1 cellular context compared by ENCODE assay signal in genomic region chr11:27420722-27421572, GRCh38.
TF ChIP-seq lines count a peak whose summit lies in the region.

No MANE protein-coding gene starts in this region.

TF ChIP-seq in WTC11, 78 proteins besides CTCF, POLR2A, EP300 and RAD21 (continued from another document):
- TF ChIP-seq CDX4 (CRISPR knock-in tag; IDR thresholded peaks at IDR 0.05; ENCODE audit: borderline replicate concordance), result no peak
- no peak for TF ChIP-seq TEAD1 (CRISPR knock-in tag; IDR thresholded peaks at IDR 0.05)
- no peak for TF ChIP-seq ETV6 (CRISPR knock-in tag; IDR thresholded peaks at IDR 0.05)
- no peak for TF ChIP-seq EMX1 (CRISPR knock-in tag; IDR thresholded peaks at IDR 0.05)
- TF ChIP-seq ZNF232 (CRISPR knock-in tag; IDR thresholded peaks at IDR 0.05), result no peak
- no peak for TF ChIP-seq MXD4 (CRISPR knock-in tag; IDR thresholded peaks at IDR 0.05; ENCODE audit: borderline replicate concordance)
- no peak for TF ChIP-seq RORB (CRISPR knock-in tag; IDR thresholded peaks at IDR 0.05)
- no peak for TF ChIP-seq ZNF263 (CRISPR knock-in tag; IDR thresholded peaks at IDR 0.05; ENCODE audit: low read depth)
